20 cellular contexts compared by ENCODE assay signal in genomic region chr2:84532291-84532690, GRCh38. TPM values are rescaled to one million over a fixed set of nuclear protein-coding genes. Genes with fewer than 3 reads are reported as not detected.
DNase-seq lines count a peak whose midpoint lies in the region; ATAC-seq and TF ChIP-seq lines count a peak whose summit lies in the region.
"Had no signal": no experiment of that assay in that cellular context is flagged by ENCODE, and none has a peak within 500 bp of the region (broad histone marks: within the 10 kb centered on the region; RNA-seq: fewer than 3 reads in every experiment).

No MANE protein-coding gene starts in this region.

- CTCF ChIA-PET in activated CD4-positive, alpha-beta memory T cell treated with anti-CD3 and anti-CD28 coated beads for 36 hours (lab: Charles Lee): no interaction called here

- no peaks in the 10 kb centered on the region for H3K9me3 Mint-ChIP-seq in activated T-cell treated with anti-CD3 and anti-CD28 coated beads, Interleukin-2, amount 50 U/mL, for 24 hours
- H3K9me3 Mint-ChIP-seq in activated CD4-positive, alpha-beta memory T cell treated with anti-CD3 and anti-CD28 coated beads for 36 hours: no peaks in the 10 kb centered on the region
- H3K9me3 Mint-ChIP-seq: GM23338, H9 had no signal

- POLR2A ChIA-PET in activated CD4-positive, alpha-beta memory T cell treated with anti-CD3 and anti-CD28 coated beads for 36 hours (lab: Charles Lee): no interaction called here

- H3K27ac ChIP-seq in 22Rv1: peak overlapping the region; percentile 60
- H3K27ac ChIP-seq: A549 had no signal

- no peak overlapping the region for H3K4me3 ChIP-seq in LNCaP clone FGC (ENCODE audit: low read depth, low read length)
- H3K4me3 ChIP-seq: A549, GM23338 had no signal

- ATAC-seq in left colon (peak; percentile 75), GM21576 (IDR thresholded peaks at IDR 0.05; ENCODE audit: unreplicated experiment) (no peak), HG03521 (IDR thresholded peaks at IDR 0.05; ENCODE audit: unreplicated experiment) (no peak)
- ATAC-seq: A549, GM23338, HCT116 had no signal

- TF ChIP-seq CTCF in 22Rv1 (IDR thresholded peaks at IDR 0.05) (no peak), LNCaP clone FGC (IDR thresholded peaks at IDR 0.05; ENCODE audit: control insufficient read depth, extremely low read depth, insufficient read depth) (no peak)

- peaks cover 11% of the 10 kb centered on the region for H3K4me1 Mint-ChIP-seq in activated T-cell treated with anti-CD3 and anti-CD28 coated beads, Interleukin-2, amount 50 U/mL, for 24 hours (ENCODE audit: low read depth)
- H3K4me1 Mint-ChIP-seq in activated CD4-positive, alpha-beta memory T cell treated with anti-CD3 and anti-CD28 coated beads for 36 hours (ENCODE audit: low read depth): peaks cover 9% of the 10 kb centered on the region

- H3K36me3 Mint-ChIP-seq in activated T-cell treated with anti-CD3 and anti-CD28 coated beads, Interleukin-2, amount 50 U/mL, for 24 hours (ENCODE audit: low read depth): no peaks in the 10 kb centered on the region
- no peaks in the 10 kb centered on the region for H3K36me3 Mint-ChIP-seq in activated CD4-positive, alpha-beta memory T cell treated with anti-CD3 and anti-CD28 coated beads for 36 hours

- DNase-seq in LNCaP clone FGC (ENCODE audit: low read depth) (peak; percentile 88), amniotic epithelial cell (ENCODE audit: low read depth) (peak; percentile 2), left colon (no peak)
- no peak for DNase-seq in activated T-cell treated with anti-CD3 and anti-CD28 coated beads, Interleukin-2, amount 50 U/mL, for 24 hours
- DNase-seq in activated CD4-positive, alpha-beta memory T cell treated with anti-CD3 and anti-CD28 coated beads for 36 hours: no peak
- DNase-seq: 8988T; ACHN; AML-193; C1 segment of cervical spinal cord; Caco-2; CD4-positive, alpha-beta memory T cell; DMS153; DND-41; H9 had no signal

- no peak overlapping the region for H3K4me3 Mint-ChIP-seq in activated T-cell treated with anti-CD3 and anti-CD28 coated beads, Interleukin-2, amount 50 U/mL, for 24 hours
- H3K4me3 Mint-ChIP-seq in activated CD4-positive, alpha-beta memory T cell treated with anti-CD3 and anti-CD28 coated beads for 36 hours: no peak overlapping the region
- H3K4me3 Mint-ChIP-seq: CD4-positive, alpha-beta memory T cell; GM23338; H9 had no signal

- intact Hi-C loops in left colon (cut with DNase I, micrococcal nuclease): no loop called here
- intact Hi-C loops in activated CD4-positive, alpha-beta memory T cell treated with anti-CD3 and anti-CD28 coated beads for 36 hours (cut with micrococcal nuclease): no loop called here

- H3K27ac Mint-ChIP-seq in activated T-cell treated with anti-CD3 and anti-CD28 coated beads, Interleukin-2, amount 50 U/mL, for 24 hours: no peak overlapping the region
- no peak overlapping the region for H3K27ac Mint-ChIP-seq in activated CD4-positive, alpha-beta memory T cell treated with anti-CD3 and anti-CD28 coated beads for 36 hours
- H3K27ac Mint-ChIP-seq: CD4-positive, alpha-beta memory T cell; GM23338; H9 had no signal

- no peaks in the 10 kb centered on the region for H3K27me3 Mint-ChIP-seq in activated T-cell treated with anti-CD3 and anti-CD28 coated beads, Interleukin-2, amount 50 U/mL, for 24 hours
- no peaks in the 10 kb centered on the region for H3K27me3 Mint-ChIP-seq in activated CD4-positive, alpha-beta memory T cell treated with anti-CD3 and anti-CD28 coated beads for 36 hours
- H3K27me3 Mint-ChIP-seq: CD4-positive, alpha-beta memory T cell had no signal

RNA-seq across cellular contexts. Expression of gene DNAH6, which starts 16.0 kb away (rescaled TPM):
- total RNA-seq in left colon: 1 to 10 TPM in 1 of 2 donors, under 1 TPM in 1; 0.61 to 1.3 TPM
- under 1 TPM; 0.33 to 0.85 TPM for total RNA-seq in activated CD4-positive, alpha-beta memory T cell treated with anti-CD3 and anti-CD28 coated beads for 36 hours

Comparison
In these comparisons a context has a peak if more than half of its experiments do, and no peak if none do; other contexts are left out.
1. DNase-seq: peak in LNCaP clone FGC (single experiment) and amniotic epithelial cell (single experiment); none in left colon (0 of 2), activated T-cell treated with anti-CD3 and anti-CD28 coated beads, Interleukin-2, amount 50 U/mL, for 24 hours (single experiment) and activated CD4-positive, alpha-beta memory T cell treated with anti-CD3 and anti-CD28 coated beads for 36 hours (single experiment).